Comparison of ENCODE assay signal across 8 cellular contexts in genomic region chr6:83068628-83069027, GRCh38. TPM values are rescaled to one million over a fixed set of nuclear protein-coding genes. Genes with fewer than 3 reads are reported as not detected.
DNase-seq lines count a peak whose midpoint lies in the region; ATAC-seq, FAIRE-seq and TF ChIP-seq lines count a peak whose summit lies in the region.

No MANE protein-coding gene starts in this region.

- peak overlapping the region; percentile 91 for H3K4me3 Mint-ChIP-seq in activated CD4-positive, alpha-beta T cell treated with anti-CD3 and anti-CD28 coated beads, Interleukin-2, amount 10 ng/mL, durations not matched to agents 24 days and 14 days
- H3K4me3 Mint-ChIP-seq in activated T-helper 17 cell treated with anti-CD3 and anti-CD28 coated beads, Interleukin-2, amount 50 U/mL, for 72 hours = peak overlapping the region; percentile 86

- H2AFZ ChIP-seq in keratinocyte (ENCODE audit: control insufficient read depth, low read length) = peak overlapping the region; percentile 95

- no peaks in the 10 kb centered on the region for H3K27me3 ChIP-seq in keratinocyte (ENCODE audit: control insufficient read depth, extremely low read depth, insufficient read depth, low read length)
- no peaks in the 10 kb centered on the region for H3K27me3 ChIP-seq in thoracic aorta (replicated peaks; ENCODE audit: insufficient read depth)

- H3K4me1 ChIP-seq in keratinocyte (ENCODE audit: control insufficient read depth, extremely low read depth, insufficient read depth, low read length) (peaks cover 42% of the 10 kb centered on the region), thoracic aorta (ENCODE audit: control insufficient read depth in 1 of 2, low read depth in 2 of 2) (peaks cover 13 to 44% of the 10 kb centered on the region in 2 donors)

- peak overlapping the region; percentile 96 for H3K4me2 ChIP-seq in keratinocyte (ENCODE audit: control insufficient read depth, extremely low read depth, insufficient read depth, low read depth, low read length)

- H3K27ac Mint-ChIP-seq in activated CD4-positive, alpha-beta T cell treated with anti-CD3 and anti-CD28 coated beads, Interleukin-2, amount 10 ng/mL, durations not matched to agents 24 days and 14 days = peak overlapping the region; percentile 43
- peak overlapping the region; percentile 89 for H3K27ac Mint-ChIP-seq in activated T-helper 17 cell treated with anti-CD3 and anti-CD28 coated beads, Interleukin-2, amount 50 U/mL, for 72 hours

- no peak for ATAC-seq in activated T-helper 17 cell treated with anti-CD3 and anti-CD28 coated beads, Interleukin-2, amount 50 U/mL, for 72 hours (replicated peaks)
- no peak for ATAC-seq in thoracic aorta (ENCODE audit: insufficient number of reproducible peaks, low FRiP score, low read depth)
- no peak for ATAC-seq in HG03139 (IDR thresholded peaks at IDR 0.05; ENCODE audit: unreplicated experiment)

- H3K27me3 Mint-ChIP-seq in activated CD4-positive, alpha-beta T cell treated with anti-CD3 and anti-CD28 coated beads, Interleukin-2, amount 10 ng/mL, durations not matched to agents 24 days and 14 days = no peaks in the 10 kb centered on the region
- H3K27me3 Mint-ChIP-seq in activated T-helper 17 cell treated with anti-CD3 and anti-CD28 coated beads, Interleukin-2, amount 50 U/mL, for 72 hours = no peaks in the 10 kb centered on the region

- dilution Hi-C loops in keratinocyte (cut with MboI; ENCODE audit: extremely low pct_ligation_motif_present, low sequenced_read_pairs) = no loop called here

- no peaks in the 10 kb centered on the region for H3K9me1 ChIP-seq in keratinocyte (ENCODE audit: control insufficient read depth, extremely low read depth, insufficient read depth, low read length)

- DNase-seq in activated CD4-positive, alpha-beta T cell treated with anti-CD3 and anti-CD28 coated beads, Interleukin-2, amount 10 ng/mL, durations not matched to agents 24 days and 14 days = no peak
- DNase-seq in activated CD4-positive, alpha-beta T cell treated with anti-CD3 and anti-CD28 coated beads, Interleukin-2, amount 50 U/mL, for 1 hour = no peak
- no peak for DNase-seq in keratinocyte (ENCODE audit: low read depth, low spot score)
- DNase-seq in thoracic aorta (ENCODE audit: low spot score) = no peak
- DNase-seq in DMS79 treated with DMSO at 0.1 percent for 48 hours (lab: John Stamatoyannopoulos, UW) = no peak
- no peak for DNase-seq in RPMI8226

- H3K36me3 ChIP-seq in keratinocyte (ENCODE audit: control insufficient read depth in 2 of 2, extremely low read depth in 1 of 2, insufficient read depth in 2 of 2, low read length in 2 of 2) (no peaks in the 10 kb centered on the region), thoracic aorta (no peaks in the 10 kb centered on the region)

- H3K27ac ChIP-seq in keratinocyte (ENCODE audit: control insufficient read depth, insufficient read depth, low read length) (peak overlapping the region; percentile 93), thoracic aorta (no peak overlapping the region)

- intact Hi-C loops in activated CD4-positive, alpha-beta T cell treated with anti-CD3 and anti-CD28 coated beads, Interleukin-2, amount 10 ng/mL, durations not matched to agents 24 days and 14 days (cut with micrococcal nuclease) = loop anchor here (5.0 kb wide), 2 partner anchors 1159 to 1316 kb away; partner anchors contain the start of genes CEP162 and TENT5A

- H3K79me2 ChIP-seq in keratinocyte (ENCODE audit: control insufficient read depth, insufficient read depth, low read length) = peaks cover 38% of the 10 kb centered on the region

- H3K36me3 Mint-ChIP-seq in activated CD4-positive, alpha-beta T cell treated with anti-CD3 and anti-CD28 coated beads, Interleukin-2, amount 10 ng/mL, durations not matched to agents 24 days and 14 days (ENCODE audit: low read depth) = no peaks in the 10 kb centered on the region
- no peaks in the 10 kb centered on the region for H3K36me3 Mint-ChIP-seq in activated T-helper 17 cell treated with anti-CD3 and anti-CD28 coated beads, Interleukin-2, amount 50 U/mL, for 72 hours (ENCODE audit: low read depth)

- TF ChIP-seq CTCF in keratinocyte (optimal IDR thresholded peaks at IDR 0.05 in 1 of 3, IDR thresholded peaks at IDR 0.05 in 1 of 3, conservative IDR thresholded peaks at IDR 0.05 in 1 of 3; ENCODE audit: extremely low read depth in 1 of 3, insufficient read depth in 2 of 3, low read length in 3 of 3) = no peak
- no peak for TF ChIP-seq CTCF in thoracic aorta (IDR thresholded peaks at IDR 0.05)

- peaks cover 34% of the 10 kb centered on the region for H3K4me1 Mint-ChIP-seq in activated CD4-positive, alpha-beta T cell treated with anti-CD3 and anti-CD28 coated beads, Interleukin-2, amount 10 ng/mL, durations not matched to agents 24 days and 14 days
- H3K4me1 Mint-ChIP-seq in activated T-helper 17 cell treated with anti-CD3 and anti-CD28 coated beads, Interleukin-2, amount 50 U/mL, for 72 hours = peaks cover 4% of the 10 kb centered on the region

- H3K9ac ChIP-seq in keratinocyte (ENCODE audit: control insufficient read depth, extremely low read depth, insufficient read depth, low read length) = peak overlapping the region; percentile 85

- H3K9me3 Mint-ChIP-seq in activated CD4-positive, alpha-beta T cell treated with anti-CD3 and anti-CD28 coated beads, Interleukin-2, amount 10 ng/mL, durations not matched to agents 24 days and 14 days = no peaks in the 10 kb centered on the region
- H3K9me3 Mint-ChIP-seq in activated T-helper 17 cell treated with anti-CD3 and anti-CD28 coated beads, Interleukin-2, amount 50 U/mL, for 72 hours = no peaks in the 10 kb centered on the region

- peak overlapping the region; percentile 85 to 93 (median 88) for H3K4me3 ChIP-seq in keratinocyte (ENCODE audit: control insufficient read depth in 2 of 3, extremely low read depth in 1 of 3, insufficient read depth in 2 of 3, low read depth in 1 of 3, low read length in 3 of 3)
- peak overlapping the region; percentile 84 for H3K4me3 ChIP-seq in thoracic aorta

- H4K20me1 ChIP-seq in keratinocyte (ENCODE audit: control insufficient read depth, extremely low read depth, insufficient read depth, low read length) = no peaks in the 10 kb centered on the region

- H3K9me3 ChIP-seq in keratinocyte (ENCODE audit: control insufficient read depth, low read depth, low read length) (no peaks in the 10 kb centered on the region), thoracic aorta (no peaks in the 10 kb centered on the region)

- FAIRE-seq in keratinocyte (lab: Jason Lieb, UNC) = no peak

RNA-seq across cellular contexts. Expression of gene DOP1A, which starts 1.2 kb away (rescaled TPM):
- total RNA-seq in activated CD4-positive, alpha-beta T cell treated with anti-CD3 and anti-CD28 coated beads, Interleukin-2, amount 10 ng/mL, durations not matched to agents 24 days and 14 days = 5.6 and 6.2 TPM in 2 replicates
- 1 to 10 TPM; 7.6 to 8.9 TPM for total RNA-seq in activated T-helper 17 cell treated with anti-CD3 and anti-CD28 coated beads, Interleukin-2, amount 50 U/mL, for 72 hours
- polyA plus RNA-seq in keratinocyte = 8.0 to 16.8 TPM (median 14.1 TPM) in 3 replicates
- 5.4 TPM for polyA plus RNA-seq in keratinocyte (2011; ENCODE audit: low read depth)
- 4.6 and 9.2 TPM in 2 replicates for polyA plus RNA-seq in keratinocyte (2011; cell fraction: cytosol; rRNA removed)
- 29.1 and 38.0 TPM in 2 replicates for polyA plus RNA-seq in keratinocyte (2011; cell fraction: nucleus; rRNA removed)
- polyA plus RNA-seq in keratinocyte (2012; ENCODE audit: low replicate concordance) = 6.4 and 8.6 TPM in 2 replicates
- polyA minus RNA-seq in keratinocyte = 8.2 to 53.7 TPM (median 43.8 TPM) in 3 replicates
- polyA minus RNA-seq in keratinocyte (2011; cell fraction: cytosol; rRNA and poly(A)+ RNA removed) = 13.0 TPM
- polyA minus RNA-seq in keratinocyte (2011; cell fraction: nucleus; rRNA and poly(A)+ RNA removed) = 59.2 and 100 TPM in 2 replicates
- total RNA-seq in thoracic aorta = 10 to 100 TPM; 37.9 to 39.4 TPM

RNA-seq across cellular contexts. Expression of gene UBE3D, which starts 3.0 kb away (rescaled TPM):
- 8.6 and 9.3 TPM in 2 replicates for total RNA-seq in activated CD4-positive, alpha-beta T cell treated with anti-CD3 and anti-CD28 coated beads, Interleukin-2, amount 10 ng/mL, durations not matched to agents 24 days and 14 days
- 10 to 100 TPM in 1 of 2 donors, 1 to 10 TPM in 1; 6.2 to 11.0 TPM for total RNA-seq in activated T-helper 17 cell treated with anti-CD3 and anti-CD28 coated beads, Interleukin-2, amount 50 U/mL, for 72 hours
- 4.1 to 6.3 TPM (median 4.5 TPM) in 3 replicates for polyA plus RNA-seq in keratinocyte
- 6.7 TPM for polyA plus RNA-seq in keratinocyte (2011; ENCODE audit: low read depth)
- polyA plus RNA-seq in keratinocyte (2011; cell fraction: cytosol; rRNA removed) = 3.8 and 5.9 TPM in 2 replicates
- polyA plus RNA-seq in keratinocyte (2011; cell fraction: nucleus; rRNA removed) = 6.0 and 6.8 TPM in 2 replicates
- 3.7 and 6.3 TPM in 2 replicates for polyA plus RNA-seq in keratinocyte (2012; ENCODE audit: low replicate concordance)
- polyA minus RNA-seq in keratinocyte = 1.2 to 9.9 TPM (median 3.8 TPM) in 3 replicates
- polyA minus RNA-seq in keratinocyte (2011; cell fraction: cytosol; rRNA and poly(A)+ RNA removed) = 1.7 TPM
- 6.5 and 16.5 TPM in 2 replicates for polyA minus RNA-seq in keratinocyte (2011; cell fraction: nucleus; rRNA and poly(A)+ RNA removed)
- 10 to 100 TPM in 1 of 2 donors, 1 to 10 TPM in 1; 9.6 to 14.0 TPM for total RNA-seq in thoracic aorta
